In the genomic region with DNA sequence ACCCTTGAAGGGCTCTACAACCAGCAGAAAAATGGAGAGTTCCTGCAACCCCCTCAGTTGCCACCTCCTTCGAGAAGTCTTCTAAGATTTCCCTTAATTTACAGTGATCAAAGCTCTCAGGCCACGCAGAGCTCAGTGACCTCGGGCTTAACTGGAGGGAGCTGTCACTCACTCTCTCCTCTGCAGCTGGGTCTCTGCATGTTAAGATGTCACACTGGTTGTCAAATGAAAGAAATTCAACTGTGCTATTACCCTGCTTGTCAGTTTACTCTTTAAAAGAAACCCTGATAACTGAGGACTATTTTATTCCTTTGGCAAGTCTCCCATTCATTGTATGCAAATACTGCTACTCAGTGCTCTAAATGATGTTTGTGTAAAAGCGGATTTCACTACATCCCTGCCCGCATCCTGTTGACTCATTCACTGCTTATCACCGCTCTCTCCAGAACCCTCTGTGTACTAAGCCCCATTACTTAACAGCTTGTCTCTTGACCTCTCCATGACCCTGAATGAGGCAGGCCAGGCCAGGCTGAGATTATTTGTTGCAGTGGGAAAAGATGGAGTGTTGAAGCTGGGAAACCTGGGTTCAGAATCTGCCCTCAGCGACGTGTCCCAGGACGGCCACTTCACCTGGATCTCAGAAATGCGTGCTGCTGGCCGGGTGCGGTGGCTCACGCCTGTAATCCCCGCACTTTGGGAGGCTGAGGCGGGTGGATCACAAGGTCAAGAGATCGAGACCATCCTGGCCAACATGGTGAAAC, we compare ENCODE assay signal across 8 cellular contexts. TPM values are rescaled to one million over a fixed set of nuclear protein-coding genes. Genes with fewer than 3 reads are reported as not detected.
A peak's percentile ranks its signal among the peaks of the same experiment; 100 is the strongest.
DNase-seq lines count a peak whose midpoint lies in the region; FAIRE-seq and TF ChIP-seq lines count a peak whose summit lies in the region.

No MANE protein-coding gene starts in this region.

- H3K4me3 Mint-ChIP-seq in Caco-2 (ENCODE audit: unreplicated experiment): peak overlapping the region; percentile 37
- no peak overlapping the region for H3K4me3 Mint-ChIP-seq in astrocyte (ENCODE audit: unreplicated experiment)

- intact Hi-C loops in Caco-2 (cut with micrococcal nuclease; ENCODE audit: unreplicated experiment) (loop anchor here (1.0 to 2.0 kb wide), 2 partner anchors 12 to 75 kb away; no protein-coding TSS in a partner anchor), OCI-LY7 (cut with micrococcal nuclease; ENCODE audit: unreplicated experiment) (no loop called here)

- POLR2A ChIA-PET in Caco-2 (lab: Charles Lee): interaction anchor here (1.3 kb wide), 1 partner anchor 12 kb away, joined by 4 read pairs; no protein-coding TSS in a partner anchor
- POLR2A ChIA-PET in OCI-LY7 (lab: Charles Lee): no interaction called here

- CTCF ChIA-PET in Caco-2 (lab: Charles Lee) (interaction anchor here (0.9 to 1.5 kb wide), 3 partner anchors 15 to 55 kb away, joined by 3 to 4 read pairs (median 3); no protein-coding TSS in a partner anchor), OCI-LY7 (lab: Charles Lee; ENCODE audit: unreplicated experiment) (no interaction called here)

- H3K36me3 ChIP-seq in Caco-2 (ENCODE audit: control insufficient read depth, insufficient read depth, low read length): peaks cover 4% of the 10 kb centered on the region
- peaks cover 2% of the 10 kb centered on the region for H3K36me3 ChIP-seq in astrocyte (ENCODE audit: insufficient read depth, low read length)
- H3K36me3 ChIP-seq in kidney epithelial cell (ENCODE audit: control insufficient read depth, insufficient read depth, low read length): no peaks in the 10 kb centered on the region
- H3K36me3 ChIP-seq in OCI-LY7 (ENCODE audit: insufficient read depth, low read length): no peaks in the 10 kb centered on the region

- peak overlapping the region; percentile 59 for H3K27ac Mint-ChIP-seq in Caco-2 (ENCODE audit: unreplicated experiment)
- H3K27ac Mint-ChIP-seq in astrocyte (ENCODE audit: unreplicated experiment): peak overlapping the region; percentile 64

- no peak overlapping the region for H3K27ac ChIP-seq in HL-60 (replicated peaks)
- H3K27ac ChIP-seq in astrocyte (ENCODE audit: low read depth, low read length): peak overlapping the region; percentile 55
- H3K27ac ChIP-seq in OCI-LY7 (ENCODE audit: low read depth, low read length, poor library complexity, severe bottlenecking): no peak overlapping the region

- FAIRE-seq in astrocyte (lab: Jason Lieb, UNC) (peak; percentile 93), D721Med (lab: Jason Lieb, UNC) (no peak)

- DNase-seq in Caco-2: peak; percentile 72 to 78
- peak; percentile 36 to 65 for DNase-seq in HL-60 (ENCODE audit: low read depth in 1 of 2, low spot score in 1 of 2)
- peak in 4 of 5 experiments; percentile 26 to 92 (median 49) for DNase-seq in T-helper 2 cell
- DNase-seq in astrocyte (ENCODE audit: low read depth): peak; percentile 99
- DNase-seq in kidney epithelial cell (ENCODE audit: low read depth): peak; percentile 94
- DNase-seq in stimulated activated CD8-positive, alpha-beta memory T cell treated with anti-CD3 and anti-CD28 coated beads, Interleukin-12 subunit alpha, Interleukin-12 subunit beta, amount 100 ng/mL, for 4 hours (ENCODE audit: low read depth): peak; percentile 43
- no peak for DNase-seq in OCI-LY7 (ENCODE audit: low spot score)
- no peak for DNase-seq in D721Med (ENCODE audit: insufficient read length, low spot score)

- H3K4me1 Mint-ChIP-seq in Caco-2 (ENCODE audit: low read depth, unreplicated experiment): peaks cover 23% of the 10 kb centered on the region
- peaks cover 11% of the 10 kb centered on the region for H3K4me1 Mint-ChIP-seq in astrocyte (ENCODE audit: low read depth, unreplicated experiment)

- no peaks in the 10 kb centered on the region for H3K9me3 ChIP-seq in Caco-2
- H3K9me3 ChIP-seq in astrocyte (ENCODE audit: insufficient read depth, low read depth, low read length): no peaks in the 10 kb centered on the region
- no peaks in the 10 kb centered on the region for H3K9me3 ChIP-seq in OCI-LY7 (ENCODE audit: low read length)

- peak overlapping the region; percentile 54 for H3K4me2 ChIP-seq in astrocyte (ENCODE audit: low read length)
- no peak overlapping the region for H3K4me2 ChIP-seq in OCI-LY7 (ENCODE audit: low read length)

- no peak for TF ChIP-seq CTCF in Caco-2 (IDR thresholded peaks at IDR 0.05; ENCODE audit: insufficient read depth in 1 of 2, low read depth in 1 of 2, low read length in 1 of 2, severe bottlenecking in 1 of 2, unreplicated experiment in 1 of 2)
- no peak for TF ChIP-seq CTCF in HL-60 (IDR thresholded peaks at IDR 0.05; ENCODE audit: insufficient read depth, low read length)
- TF ChIP-seq CTCF in astrocyte (IDR thresholded peaks at IDR 0.05; ENCODE audit: insufficient read depth, low read depth, low read length): no peak
- TF ChIP-seq CTCF in kidney epithelial cell (IDR thresholded peaks at IDR 0.05; ENCODE audit: insufficient read depth, low read length, poor library complexity, severe bottlenecking): no peak
- no peak for TF ChIP-seq CTCF in OCI-LY7 (conservative IDR thresholded peaks at IDR 0.05; ENCODE audit: low read length)
- no peak for TF ChIP-seq CTCF in D721Med (IDR thresholded peaks at IDR 0.05; ENCODE audit: insufficient read depth, missing control alignments)

- H3K4me3 ChIP-seq in Caco-2 (ENCODE audit: low read depth, low read length) (no peak overlapping the region), HL-60 (replicated peaks; ENCODE audit: insufficient read depth, low read length) (no peak overlapping the region), astrocyte (ENCODE audit: insufficient read depth, low read depth, low read length) (no peak overlapping the region), kidney epithelial cell (ENCODE audit: low read depth, low read length) (no peak overlapping the region), OCI-LY7 (ENCODE audit: low read depth, low read length, poor library complexity, severe bottlenecking) (no peak overlapping the region)

- H3K79me2 ChIP-seq in astrocyte (ENCODE audit: insufficient read depth, low read length) (peaks cover 60% of the 10 kb centered on the region), OCI-LY7 (ENCODE audit: insufficient read depth, low read depth, low read length) (no peaks in the 10 kb centered on the region)

- H3K4me1 ChIP-seq in Caco-2: peaks cover 52% of the 10 kb centered on the region
- H3K4me1 ChIP-seq in astrocyte (ENCODE audit: insufficient read depth, low read length): peaks cover 45% of the 10 kb centered on the region
- H3K4me1 ChIP-seq in OCI-LY7 (ENCODE audit: insufficient read depth, low read length, poor library complexity, severe bottlenecking): no peaks in the 10 kb centered on the region

- H3K27me3 Mint-ChIP-seq in Caco-2 (ENCODE audit: insufficient read depth, unreplicated experiment): no peaks in the 10 kb centered on the region
- H3K27me3 Mint-ChIP-seq in astrocyte (ENCODE audit: low read depth, unreplicated experiment): peaks cover 54% of the 10 kb centered on the region

- H4K20me1 ChIP-seq in astrocyte (ENCODE audit: insufficient read depth, low read length) (peaks cover 15% of the 10 kb centered on the region), OCI-LY7 (ENCODE audit: insufficient read depth, low read length) (no peaks in the 10 kb centered on the region)

- H3K9me3 Mint-ChIP-seq in Caco-2 (ENCODE audit: unreplicated experiment): no peaks in the 10 kb centered on the region
- peaks cover 3% of the 10 kb centered on the region for H3K9me3 Mint-ChIP-seq in astrocyte (ENCODE audit: unreplicated experiment)

- peak overlapping the region; percentile 20 for H3K9ac ChIP-seq in astrocyte (ENCODE audit: low read length)

- H3K36me3 Mint-ChIP-seq in Caco-2 (ENCODE audit: insufficient read depth, unreplicated experiment) (peaks cover 53% of the 10 kb centered on the region), astrocyte (ENCODE audit: low read depth, unreplicated experiment) (peaks cover 3% of the 10 kb centered on the region)

- H3K27me3 ChIP-seq in Caco-2 (replicated peaks; ENCODE audit: control insufficient read depth, insufficient read depth, low read length) (no peaks in the 10 kb centered on the region), HL-60 (ENCODE audit: insufficient read depth, poor library complexity, severe bottlenecking) (peaks cover 2% of the 10 kb centered on the region), astrocyte (ENCODE audit: insufficient read depth, low read length) (no peaks in the 10 kb centered on the region), kidney epithelial cell (ENCODE audit: control insufficient read depth, insufficient read depth, low read length) (no peaks in the 10 kb centered on the region)

- H3K9me2 ChIP-seq in OCI-LY7 (ENCODE audit: insufficient read depth, low read length): no peaks in the 10 kb centered on the region

- H2AFZ ChIP-seq in astrocyte (ENCODE audit: low read depth, low read length): no peak overlapping the region
- H2AFZ ChIP-seq in OCI-LY7 (ENCODE audit: low read length): no peak overlapping the region

- BruUV-seq in Caco-2 (replicated peaks; lab: Mats Ljungman, UMichigan) (no TSS peak), OCI-LY7 (replicated peaks; lab: Mats Ljungman, UMichigan) (no TSS peak)

RNA-seq across cellular contexts. Expression of a gene that starts 13.7 kb away (rescaled TPM):
- total RNA-seq in Caco-2 (2022) (59.4 and 64.6 TPM in 2 replicates), astrocyte (3.2 and 3.4 TPM in 2 replicates), kidney epithelial cell (37.4 and 41.2 TPM in 2 replicates), OCI-LY7 (2022) (not detected in 2 replicates)
- total RNA-seq in OCI-LY7 (2014; rRNA removed; shearing (Covaris generic)): not detected in 2 replicates

RNA-seq across cellular contexts. Expression of a gene that starts 39.6 kb away (rescaled TPM):
- not detected in 2 replicates for total RNA-seq in Caco-2 (2022)
- not detected in 2 replicates for total RNA-seq in astrocyte
- not detected in 2 replicates for total RNA-seq in kidney epithelial cell
- total RNA-seq in OCI-LY7 (2014; rRNA removed; shearing (Covaris generic)): not detected in 2 replicates
- total RNA-seq in OCI-LY7 (2022): not detected in 2 replicates

Comparison
In these comparisons a context has a peak if more than half of its experiments do, and no peak if none do; other contexts are left out.
1. DNase-seq: peak in Caco-2 (2 of 2), HL-60 (2 of 2), T-helper 2 cell (4 of 5), astrocyte (single experiment), kidney epithelial cell (single experiment) and stimulated activated CD8-positive, alpha-beta memory T cell treated with anti-CD3 and anti-CD28 coated beads, Interleukin-12 subunit alpha, Interleukin-12 subunit beta, amount 100 ng/mL, for 4 hours (single experiment); none in OCI-LY7 (single experiment) and D721Med (single experiment).